ENCODE assay signal across 8 cellular contexts in the genomic region with DNA sequence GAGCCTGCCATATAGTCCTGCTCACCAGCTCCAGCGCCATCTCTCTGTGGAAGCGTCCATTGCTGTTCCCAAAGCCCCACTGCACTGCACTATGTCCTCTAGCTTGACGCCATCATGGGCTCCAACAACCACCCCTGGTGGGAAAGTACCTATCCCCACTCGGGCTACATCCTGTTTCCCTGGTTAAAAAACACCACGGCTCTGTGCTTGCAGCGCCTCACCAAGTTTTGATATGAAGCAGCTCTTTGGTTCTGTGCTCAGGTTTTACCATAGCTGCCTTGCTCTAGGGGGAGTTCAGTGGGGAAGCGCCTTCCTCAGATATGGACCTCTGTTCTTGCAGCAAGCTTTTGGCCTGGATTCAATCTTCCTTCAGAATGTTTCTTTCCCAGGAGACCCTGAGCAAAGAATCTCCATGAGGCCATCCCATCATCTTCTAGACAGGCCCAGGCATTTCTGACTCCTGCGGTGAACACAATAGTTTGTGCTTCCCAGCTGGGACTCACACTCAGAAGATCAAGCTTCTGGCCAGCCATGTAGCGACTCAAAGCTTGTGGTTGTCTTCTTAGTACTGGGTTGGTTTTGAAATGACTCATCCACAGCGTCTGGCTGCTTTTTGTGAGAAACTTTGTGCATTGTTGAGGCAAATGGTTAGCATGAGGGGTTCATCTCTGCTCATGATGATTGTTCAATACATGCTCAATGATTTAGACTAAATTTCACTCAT. TPM values are rescaled to one million over a fixed set of nuclear protein-coding genes. Genes with fewer than 3 reads are reported as not detected.
A peak's percentile ranks its signal among the peaks of the same experiment; 100 is the strongest.
DNase-seq lines count a peak whose midpoint lies in the region; ATAC-seq and TF ChIP-seq lines count a peak whose summit lies in the region.

No MANE protein-coding gene starts in this region.

- H3K9me3 ChIP-seq in PC-3 (ENCODE audit: low read length) (no peaks in the 10 kb centered on the region), colonic mucosa (no peaks in the 10 kb centered on the region)

- H4K20me1 ChIP-seq in PC-3 (ENCODE audit: low read length), result no peaks in the 10 kb centered on the region

- H3K4me2 ChIP-seq in PC-3 (ENCODE audit: low read length), result no peak overlapping the region

- H3K27ac ChIP-seq in PC-3 (ENCODE audit: low read length) (no peak overlapping the region), colonic mucosa (no peak overlapping the region)

- no TSS peak for BruUV-seq in PC-3 (replicated peaks; lab: Mats Ljungman, UMichigan)

- H3K27me3 ChIP-seq in PC-3 (ENCODE audit: low read length), result no peaks in the 10 kb centered on the region
- H3K27me3 ChIP-seq in colonic mucosa, result no peaks in the 10 kb centered on the region

- H3K27me3 Mint-ChIP-seq in activated naive CD8-positive, alpha-beta T cell treated with anti-CD3 and anti-CD28 coated beads, Interleukin-2, amount 50 U/mL, for 24 hours, result peaks cover 3% of the 10 kb centered on the region

- no peak overlapping the region for H3K9ac ChIP-seq in PC-3 (ENCODE audit: low read length)
- no peak overlapping the region for H3K9ac ChIP-seq in colonic mucosa (ENCODE audit: low read depth in 2 of 2, low read length in 2 of 2)

- H3F3A ChIP-seq in PC-3 (ENCODE audit: low read length, unreplicated experiment), result no peaks in the 10 kb centered on the region

- H3K4me1 ChIP-seq in PC-3 (ENCODE audit: insufficient read depth, low read length), result peaks cover 14% of the 10 kb centered on the region; the same call in 1 of the 2 replicates
- no peaks in the 10 kb centered on the region for H3K4me1 ChIP-seq in colonic mucosa

- POLR2A ChIA-PET in PC-3 (lab: Charles Lee; ENCODE audit: unreplicated experiment), result interaction anchor here (0.5 kb wide), 1 partner anchor 240 kb away, joined by 3 read pairs; no protein-coding TSS in a partner anchor

- no peak for TF ChIP-seq CTCF in PC-3 (conservative IDR thresholded peaks at IDR 0.05; ENCODE audit: low read depth, low read length)
- no peak for TF ChIP-seq CTCF in colonic mucosa (IDR thresholded peaks at IDR 0.05)

- no peaks in the 10 kb centered on the region for H3K36me3 Mint-ChIP-seq in activated naive CD8-positive, alpha-beta T cell treated with anti-CD3 and anti-CD28 coated beads, Interleukin-2, amount 50 U/mL, for 24 hours (ENCODE audit: low read depth)

- H3K4me1 Mint-ChIP-seq in activated naive CD8-positive, alpha-beta T cell treated with anti-CD3 and anti-CD28 coated beads, Interleukin-2, amount 50 U/mL, for 24 hours, result peaks cover 53% of the 10 kb centered on the region

- no peak overlapping the region for H2AFZ ChIP-seq in PC-3 (ENCODE audit: low read length)

- H3K36me3 ChIP-seq in PC-3 (ENCODE audit: low read depth, low read length) (no peaks in the 10 kb centered on the region), colonic mucosa (no peaks in the 10 kb centered on the region)

- H3K4me3 ChIP-seq in PC-3 (ENCODE audit: low read length) (no peak overlapping the region), colonic mucosa (no peak overlapping the region)

- intact Hi-C loops in PC-3 (cut with micrococcal nuclease), result no loop called here
- intact Hi-C loops in colonic mucosa (cut with DNase I), result no loop called here

- H3K27ac Mint-ChIP-seq in activated naive CD8-positive, alpha-beta T cell treated with anti-CD3 and anti-CD28 coated beads, Interleukin-2, amount 50 U/mL, for 24 hours, result peak overlapping the region; percentile 88

- peaks cover 4% of the 10 kb centered on the region for H3K9me3 Mint-ChIP-seq in activated naive CD8-positive, alpha-beta T cell treated with anti-CD3 and anti-CD28 coated beads, Interleukin-2, amount 50 U/mL, for 24 hours

- CTCF ChIA-PET in PC-3 (lab: Charles Lee), result no interaction called here

- ATAC-seq in GM21717 (IDR thresholded peaks at IDR 0.05; ENCODE audit: unreplicated experiment) (peak; percentile 89), PC-3 (no peak)
- ATAC-seq in activated naive CD8-positive, alpha-beta T cell treated with anti-CD3 and anti-CD28 coated beads, Interleukin-2, amount 50 U/mL, for 24 hours, result peak; percentile 82

- no peaks in the 10 kb centered on the region for H3K79me2 ChIP-seq in PC-3 (ENCODE audit: low read length)

- peak overlapping the region; percentile 66 for H3K4me3 Mint-ChIP-seq in activated naive CD8-positive, alpha-beta T cell treated with anti-CD3 and anti-CD28 coated beads, Interleukin-2, amount 50 U/mL, for 24 hours

- no peaks in the 10 kb centered on the region for H3K9me2 ChIP-seq in PC-3 (replicated peaks; ENCODE audit: low read length)

- peak; percentile 23 for DNase-seq in EL
- peak; percentile 26 for DNase-seq in PC-3
- DNase-seq in activated naive CD8-positive, alpha-beta T cell treated with anti-CD3 and anti-CD28 coated beads, Interleukin-2, amount 50 U/mL, for 24 hours, result peak; percentile 61
- DNase-seq in stimulated activated CD8-positive, alpha-beta memory T cell treated with anti-CD3 and anti-CD28 coated beads, Interleukin-12 subunit alpha, Interleukin-12 subunit beta, amount 100 ng/mL, for 1 hour (ENCODE audit: low read depth), result peak; percentile 24
- no peak for DNase-seq in colonic mucosa
- DNase-seq in epidermal melanocyte (ENCODE audit: insufficient read length, low spot score), result no peak
- no peak for DNase-seq in DMS53 treated with DMSO at 0.1 percent for 48 hours (lab: John Stamatoyannopoulos, UW; ENCODE audit: unreplicated experiment)

RNA-seq across cellular contexts. Expression of a gene that starts 39.5 kb away (rescaled TPM):
- total RNA-seq in PC-3 (2014; rRNA removed) (1.3 and 1.8 TPM in 2 replicates), colonic mucosa (not detected)

Comparison
In these comparisons a context has a peak if more than half of its experiments do, and no peak if none do; other contexts are left out.
1. DNase-seq: peak in EL (single experiment), PC-3 (single experiment), activated naive CD8-positive, alpha-beta T cell treated with anti-CD3 and anti-CD28 coated beads, Interleukin-2, amount 50 U/mL, for 24 hours (single experiment) and stimulated activated CD8-positive, alpha-beta memory T cell treated with anti-CD3 and anti-CD28 coated beads, Interleukin-12 subunit alpha, Interleukin-12 subunit beta, amount 100 ng/mL, for 1 hour (single experiment); none in colonic mucosa (single experiment), epidermal melanocyte (single experiment) and DMS53 treated with DMSO at 0.1 percent for 48 hours (single experiment).